ENCODE assay signal across 36 cellular contexts in genomic region chr6:168793649-168794048, GRCh38.
"Had no signal": no experiment of that assay in that cellular context is flagged by ENCODE, and none has a peak within 500 bp of the region (broad histone marks: within the 10 kb centered on the region; RNA-seq: fewer than 3 reads in every experiment).

No MANE protein-coding gene starts in this region.

- H3K36me3 ChIP-seq: MG63 had no signal

- H3K9me3 ChIP-seq: MG63 had no signal

- H3K4me3 ChIP-seq: MG63 had no signal

- DNase-seq: Kasumi-1, MG63, MM.1S, MV-4-11, NCI-H1048, NCI-H1092, NCI-H1092 treated with DMSO at 0.1 percent for 48 hours, NCI-H1105, NCI-H1105 treated with DMSO at 0.1 percent for 48 hours, NCI-H1417, NCI-H1417 treated with DMSO at 0.1 percent for 48 hours, NCI-H1436, NCI-H1436 treated with DMSO at 0.1 percent for 48 hours, NCI-H146, NCI-H1694, NCI-H1694 treated with DMSO at 0.1 percent for 48 hours, NCI-H187, NCI-H187 treated with DMSO at 0.1 percent for 48 hours, NCI-H1930, NCI-H2029, NCI-H2029 treated with DMSO at 0.1 percent for 48 hours, NCI-H2081, NCI-H2081 treated with DMSO at 0.1 percent for 48 hours, NCI-H2107, NCI-H2171, NCI-H2171 treated with DMSO at 0.1 percent for 48 hours, NCI-H2227 treated with DMSO at 0.1 percent for 48 hours, NCI-H226, NCI-H345, NCI-H446, NCI-H446 treated with DMSO at 0.1 percent for 48 hours, NCI-H510A, NCI-H510A treated with DMSO at 0.1 percent for 48 hours, NCI-H524, NCI-H524 treated with DMSO at 0.1 percent for 48 hours, NCI-H526 had no signal

- H3K27me3 ChIP-seq: MG63 had no signal
